Comparison of ENCODE assay signal across 29 cellular contexts in the genomic region with DNA sequence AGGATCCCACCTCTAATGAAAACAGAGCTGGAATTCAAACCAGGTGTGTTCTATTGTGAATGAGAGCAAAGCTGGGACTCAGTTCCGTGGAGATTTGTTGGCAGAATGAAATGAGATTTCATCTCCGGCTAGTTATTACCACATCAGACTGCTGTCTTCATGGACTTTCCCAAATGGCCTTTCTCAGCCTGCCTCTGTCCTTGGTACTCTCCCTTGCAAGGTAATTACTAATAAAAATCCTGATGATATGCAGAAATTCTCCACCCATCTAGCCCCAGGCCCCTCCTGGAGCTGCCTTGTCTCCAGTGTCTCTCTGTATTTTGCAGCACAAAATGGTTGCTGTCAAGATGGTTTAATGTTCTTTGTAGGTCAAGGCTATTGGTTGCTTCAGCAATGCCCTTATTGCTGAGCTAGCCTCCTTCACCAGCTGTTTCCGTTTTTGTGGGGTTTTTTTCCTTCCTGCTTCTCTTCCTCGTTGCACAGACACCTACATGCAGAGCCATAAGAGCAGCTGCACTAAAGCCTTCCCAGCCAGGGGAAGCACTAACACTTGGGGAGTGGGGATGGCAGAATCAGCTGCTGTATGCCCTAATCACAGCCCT.
A peak's percentile ranks its signal among the peaks of the same experiment; 100 is the strongest.
DNase-seq lines count a peak whose midpoint lies in the region; ATAC-seq, FAIRE-seq and TF ChIP-seq lines count a peak whose summit lies in the region.
"Had no signal": no experiment of that assay in that cellular context is flagged by ENCODE, and none has a peak within 500 bp of the region (broad histone marks: within the 10 kb centered on the region; RNA-seq: fewer than 3 reads in every experiment).

No MANE protein-coding gene starts in this region.

- TF ChIP-seq POLR2A in GM12878 (IDR thresholded peaks at IDR 0.05; ENCODE audit: low read depth, low read length) = no peak

- in situ Hi-C loops in GM12878 (cut with MboI) = no loop called here

- BruUV-seq in GM12878 (replicated peaks; lab: Mats Ljungman, UMichigan) = no TSS peak

- H2AFZ ChIP-seq in GM12878 (ENCODE audit: control insufficient read depth, low read depth, low read length) = no peak overlapping the region
- H2AFZ ChIP-seq: GM23248 had no signal

- peaks cover 15 to 35% (median 21%) of the 10 kb centered on the region in 10 experiments for H3K4me1 ChIP-seq in BLaER1 treated with 17β-estradiol and CSF1 and Interleukin-3, amounts not matched to agents 10 nM and 100 nM
- H3K4me1 ChIP-seq in HEK293 (ENCODE audit: control insufficient read depth, insufficient read depth, low read length) (no peaks in the 10 kb centered on the region), GM12878 (ENCODE audit: control insufficient read depth, insufficient read depth, low read length) (no peaks in the 10 kb centered on the region)
- H3K4me1 ChIP-seq: Caco-2, HAP-1 had no signal

- H3K9me3 ChIP-seq in BLaER1 treated with 17β-estradiol and CSF1 and Interleukin-3, amounts not matched to agents 10 nM and 100 nM (replicated peaks in 1 of 11) = no peaks in the 10 kb centered on the region
- H3K9me3 ChIP-seq in HEK293 (ENCODE audit: control insufficient read depth, insufficient read depth, low read depth, low read length) (no peaks in the 10 kb centered on the region), GM12878 (replicated peaks; ENCODE audit: control insufficient read depth, insufficient read depth, low read length) (no peaks in the 10 kb centered on the region)
- H3K9me3 ChIP-seq: Caco-2, HAP-1, SK-N-SH had no signal

- H3K27ac ChIP-seq in BLaER1 treated with 17β-estradiol and CSF1 and Interleukin-3, amounts not matched to agents 10 nM and 100 nM = peak overlapping the region in 9 of 11 experiments; percentile 24 to 75 (median 58); a peak in 15 of 22 replicates
- H3K27ac ChIP-seq in HEK293 (ENCODE audit: extremely low read depth, low read depth, low read length) (no peak overlapping the region), GM12878 (ENCODE audit: control insufficient read depth, insufficient read depth) (no peak overlapping the region)
- H3K27ac ChIP-seq: C4-2B, GM23248, KMS-11 had no signal

- no peak for ATAC-seq in GM12878
- ATAC-seq: CD8-positive, alpha-beta T cell; Panc1 had no signal

- H3K27me3 Mint-ChIP-seq in osteocyte (ENCODE audit: unreplicated experiment) = no peaks in the 10 kb centered on the region

- SMC1A ChIA-PET in GM12878 (lab: Charles Lee; ENCODE audit: uncharacterized antibody, unreplicated experiment) = interaction anchor here (1.0 to 1.1 kb wide), 2 partner anchors 8 to 43 kb away, joined by 3 read pairs; no protein-coding TSS in a partner anchor

- no peaks in the 10 kb centered on the region for H4K20me1 ChIP-seq in BLaER1 treated with 17β-estradiol and CSF1 and Interleukin-3, amounts not matched to agents 10 nM and 100 nM
- H4K20me1 ChIP-seq in GM12878 (ENCODE audit: control insufficient read depth, insufficient read depth) = no peaks in the 10 kb centered on the region

- FAIRE-seq in GM12878 (lab: Jason Lieb, UNC) = no peak
- FAIRE-seq: A204.1 had no signal

- no peaks in the 10 kb centered on the region for H3K79me2 ChIP-seq in GM12878 (ENCODE audit: control insufficient read depth, insufficient read depth, low read length)

- no peaks in the 10 kb centered on the region for H3K9me3 Mint-ChIP-seq in osteocyte (ENCODE audit: unreplicated experiment)
- H3K9me3 Mint-ChIP-seq: CD8-positive, alpha-beta T cell; T-helper 1 cell treated with Interleukin-12 subunit alpha and Interleukin-12 subunit beta and Interleukin-4 antibody, amounts not matched to agents 30 μg/mL and 1 μg/mL, for 36 hours had no signal

- H3K4me3 ChIP-seq in BLaER1 treated with 17β-estradiol and CSF1 and Interleukin-3, amounts not matched to agents 10 nM and 100 nM = no peak overlapping the region
- H3K4me3 ChIP-seq in HEK293 (ENCODE audit: low read depth, low read length) = no peak overlapping the region
- H3K4me3 ChIP-seq in GM12878 = no peak overlapping the region
- H3K4me3 ChIP-seq: GM23248, HAP-1 had no signal

- intact Hi-C loops in GM12878 (cut with micrococcal nuclease; ENCODE audit: unreplicated experiment) = no loop called here

- CTCF ChIA-PET in HEK293 (lab: Yijun Ruan, JAX) = no interaction called here
- CTCF ChIA-PET in GM12878 (lab: Yijun Ruan, JAX) = no interaction called here

- RAD21 ChIA-PET in GM12878 (lab: Charles Lee; ENCODE audit: unreplicated experiment) = no interaction called here

- no peaks in the 10 kb centered on the region for H3K4me1 Mint-ChIP-seq in osteocyte (ENCODE audit: unreplicated experiment)

- H3K36me3 ChIP-seq in BLaER1 treated with 17β-estradiol and CSF1 and Interleukin-3, amounts not matched to agents 10 nM and 100 nM = no peaks in the 10 kb centered on the region
- H3K36me3 ChIP-seq in HEK293 (ENCODE audit: control insufficient read depth in 2 of 2, insufficient read depth in 1 of 2, low read length in 2 of 2) (no peaks in the 10 kb centered on the region), GM12878 (ENCODE audit: control insufficient read depth in 2 of 2, insufficient read depth in 2 of 2, low read length in 1 of 2) (no peaks in the 10 kb centered on the region)
- H3K36me3 ChIP-seq: HAP-1 had no signal

- WGBS in GM12878 (ENCODE audit: insufficient coverage, insufficient replicate concordance, low lambda C conversion rate, missing lambda C conversion rate) = 16% methylated on average over 4 of the region's 4 CpGs

- no peak for TF ChIP-seq CTCF in HEK293 (tag by site-specific recombination; IDR thresholded peaks at IDR 0.05)
- no peak for TF ChIP-seq CTCF in GM12878 (IDR thresholded peaks at IDR 0.05 in 2 of 3, conservative IDR thresholded peaks at IDR 0.05 in 1 of 3; ENCODE audit: control insufficient read depth in 2 of 3, extremely low read depth in 1 of 3, insufficient read depth in 1 of 3, low read depth in 3 of 3, low read length in 3 of 3)
- TF ChIP-seq CTCF in osteocyte (IDR thresholded peaks at IDR 0.05) = no peak

- no peak overlapping the region for H3K4me3 Mint-ChIP-seq in osteocyte (ENCODE audit: unreplicated experiment)
- H3K4me3 Mint-ChIP-seq: CD8-positive, alpha-beta T cell; T-helper 1 cell treated with Interleukin-12 subunit alpha and Interleukin-12 subunit beta and Interleukin-4 antibody, amounts not matched to agents 30 μg/mL and 1 μg/mL, for 36 hours had no signal

- no peak for TF ChIP-seq EP300 in GM12878 (IDR thresholded peaks at IDR 0.05; ENCODE audit: borderline replicate concordance in 1 of 2, control insufficient read depth in 1 of 2, low read depth in 2 of 2, low read length in 2 of 2)

- POLR2A ChIA-PET in HEK293 (lab: Yijun Ruan, JAX) = no interaction called here
- POLR2A ChIA-PET in GM12878 (lab: Charles Lee) = no interaction called here

- no peak overlapping the region for H3K27ac Mint-ChIP-seq in osteocyte (ENCODE audit: unreplicated experiment)
- H3K27ac Mint-ChIP-seq: CD8-positive, alpha-beta T cell; T-helper 1 cell treated with Interleukin-12 subunit alpha and Interleukin-12 subunit beta and Interleukin-4 antibody, amounts not matched to agents 30 μg/mL and 1 μg/mL, for 36 hours had no signal

- no peak for TF ChIP-seq RAD21 in GM12878 (IDR thresholded peaks at IDR 0.05; ENCODE audit: insufficient read depth, low read depth, low read length)

- H3K36me3 Mint-ChIP-seq in osteocyte (ENCODE audit: unreplicated experiment) = no peaks in the 10 kb centered on the region
- H3K36me3 Mint-ChIP-seq: CD8-positive, alpha-beta T cell had no signal

- peak overlapping the region; percentile 63 to 86 (median 74) for H3K4me2 ChIP-seq in BLaER1 treated with 17β-estradiol and CSF1 and Interleukin-3, amounts not matched to agents 10 nM and 100 nM
- no peak overlapping the region for H3K4me2 ChIP-seq in GM12878 (ENCODE audit: control insufficient read depth, insufficient read depth)
- H3K4me2 ChIP-seq: KMS-11, SK-N-SH had no signal

- H3K9ac ChIP-seq in BLaER1 treated with 17β-estradiol and CSF1 and Interleukin-3, amounts not matched to agents 10 nM and 100 nM = peak overlapping the region in 4 of 11 experiments; percentile 6 to 26 (median 26); a peak in 2 of 22 replicates
- H3K9ac ChIP-seq in GM12878 (ENCODE audit: control insufficient read depth, insufficient read depth, low read length) = no peak overlapping the region
- H3K9ac ChIP-seq: GM23248, KMS-11, SK-N-SH had no signal

- H3K27me3 ChIP-seq in BLaER1 treated with 17β-estradiol and CSF1 and Interleukin-3, amounts not matched to agents 10 nM and 100 nM = no peaks in the 10 kb centered on the region
- H3K27me3 ChIP-seq in GM12878 (replicated peaks in 1 of 2; ENCODE audit: control insufficient read depth in 2 of 2, insufficient read depth in 2 of 2, low read length in 1 of 2) = no peaks in the 10 kb centered on the region

- DNase-seq in NCI-H69 (lab: John Stamatoyannopoulos, UW) = peak; percentile 38
- no peak for DNase-seq in GM12878 (ENCODE audit: low read depth, low spot score)
- DNase-seq in cortex of kidney (lab: John Stamatoyannopoulos, UW) = no peak
- DNase-seq in osteocyte (ENCODE audit: extremely low spot score, unreplicated experiment) = no peak
- DNase-seq in NCI-H1048 (lab: John Stamatoyannopoulos, UW) = no peak
- no peak for DNase-seq in kidney glomerular epithelial cell (lab: John Stamatoyannopoulos, UW)
- DNase-seq: Caco-2; CD8-positive, alpha-beta T cell; DMS79; EL; GM23248; MV-4-11; NCI-H1417 treated with DMSO at 0.1 percent for 48 hours; NCI-H187; NCI-H2081 treated with DMSO at 0.1 percent for 48 hours; NCI-H2171 treated with DMSO at 0.1 percent for 48 hours; NCI-H524; NCI-H774; SK-N-SH; SW 1271; T-helper 9 cell had no signal

TF ChIP-seq in HEK293, 187 proteins besides CTCF, POLR2A, EP300 and RAD21 (continues in another document):
- no peak for TF ChIP-seq BCL11A (tag by site-specific recombination; IDR thresholded peaks at IDR 0.05; ENCODE audit: low read depth)
- no peak for TF ChIP-seq REPIN1 (tag by site-specific recombination; IDR thresholded peaks at IDR 0.05; ENCODE audit: low read depth)

Comparison
In these comparisons a context has a peak if more than half of its experiments do, and no peak if none do; other contexts are left out.
1. H3K27ac ChIP-seq: peak in BLaER1 treated with 17β-estradiol and CSF1 and Interleukin-3, amounts not matched to agents 10 nM and 100 nM (9 of 11); none in HEK293 (single experiment) and GM12878 (single experiment).